8 cellular contexts compared by ENCODE assay signal in the genomic region with DNA sequence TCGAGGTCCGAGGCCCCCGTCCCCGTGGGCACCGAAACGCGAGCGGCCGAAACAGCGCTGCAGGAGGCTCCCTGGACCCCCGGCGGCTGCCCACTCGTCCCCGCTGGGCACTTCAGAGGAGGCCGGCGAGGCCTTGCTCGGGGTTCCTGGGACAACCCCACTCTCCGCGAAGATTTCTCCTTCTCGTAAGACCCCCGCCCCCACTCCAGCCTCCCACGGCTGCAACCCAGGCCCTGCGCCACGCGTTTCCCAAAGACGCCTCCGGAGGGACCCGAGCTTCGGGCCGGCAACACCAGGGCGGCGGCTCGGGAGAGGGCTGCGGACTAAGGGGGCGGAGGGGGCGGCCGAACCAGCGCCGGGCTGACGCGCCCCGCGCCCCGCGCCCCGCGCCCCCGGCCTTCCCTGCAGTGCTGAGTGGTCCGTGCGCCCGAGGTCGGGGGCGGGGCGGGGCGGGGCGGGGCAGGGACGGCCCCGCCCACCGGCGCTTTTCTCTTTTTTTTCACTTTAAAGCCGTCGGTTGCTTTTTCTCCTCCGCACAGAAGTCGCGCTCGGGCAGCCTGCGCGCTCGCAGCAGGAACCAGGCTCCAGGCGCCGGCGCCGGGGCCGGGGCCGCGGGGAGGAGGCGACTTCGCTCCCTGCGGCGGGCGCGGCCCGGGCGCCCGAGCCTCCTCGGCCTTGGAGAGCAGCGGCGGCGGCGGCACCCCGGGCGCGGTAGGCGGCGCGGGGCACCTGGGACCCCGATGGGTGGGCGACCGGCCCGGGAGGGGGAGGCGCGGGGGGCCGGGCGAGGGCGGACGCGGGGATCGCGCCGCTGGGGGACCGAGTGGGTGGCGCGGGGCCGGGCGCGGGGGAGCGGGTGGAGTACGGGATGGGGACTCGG. TPM values are rescaled to one million over a fixed set of nuclear protein-coding genes. Genes with fewer than 3 reads are reported as not detected.
DNase-seq lines count a peak whose midpoint lies in the region; ATAC-seq and TF ChIP-seq lines count a peak whose summit lies in the region.

Gene SPSB1, plus strand, starts transcription at position 534 of the 880 bp plus-strand sequence. CDS start 62,998 bp downstream, outside the sequence.

- peaks cover 3% of the 10 kb centered on the region for H3K36me3 Mint-ChIP-seq in T-cell

- H3K27me3 Mint-ChIP-seq in T-cell: no peaks in the 10 kb centered on the region

- intact Hi-C loops in left ventricle myocardium superior (cut with micrococcal nuclease) (no loop called here), posterior vena cava (cut with DNase I) (loop anchor here in 1 of 2 donors (5.0 kb wide), 1 partner anchor 85 kb away; no protein-coding TSS in a partner anchor)

- peaks cover 4 to 7% (median 5%) of the 10 kb centered on the region in 3 donors for H3K9me3 Mint-ChIP-seq in T-cell

- POLR2A ChIA-PET in T-cell (lab: Charles Lee): no interaction called here

- ATAC-seq in T-cell (replicated peaks in 1 of 4): peak; percentile 68 to 77 (median 72)
- ATAC-seq in left ventricle myocardium superior: peak; percentile 72
- no peak for ATAC-seq in GM21390 (IDR thresholded peaks at IDR 0.05; ENCODE audit: unreplicated experiment)
- no peak for ATAC-seq in HG03469 (IDR thresholded peaks at IDR 0.05; ENCODE audit: unreplicated experiment)

- CTCF ChIA-PET in T-cell (lab: Charles Lee): interaction anchor here in 1 of 2 donors (1.1 kb wide), 1 partner anchor 163 kb away, joined by 4 read pairs; no protein-coding TSS in a partner anchor

- H3K4me1 Mint-ChIP-seq in T-cell: peaks cover 16 to 25% (median 19%) of the 10 kb centered on the region in 3 donors

- in situ Hi-C loops in KBM-7 (cut with MboI; ENCODE audit: low pct_unique_long_range_greater_than_20kb, low sequenced_read_pairs): no loop called here

- peak within 1 kb of the TSS in 1 of 2 donors; percentile 22 for H3K27ac Mint-ChIP-seq in T-cell

- 0 out of 3 replicates have a peak, but pooled peaks have one; percentile 17 for TF ChIP-seq CTCF in GM12872 (IDR thresholded peaks at IDR 0.05; ENCODE audit: insufficient read depth, low read depth, low read length)

- DNase-seq in KBM-7 (peak; percentile 87), T-cell (peak; percentile 32 to 69 (median 56)), amniotic stem cell (lab: John Stamatoyannopoulos, UW) (peak; percentile 56), left ventricle myocardium superior (peak; percentile 85), posterior vena cava (ENCODE audit: low spot score) (peak; percentile 91)

- H3K4me3 Mint-ChIP-seq in T-cell: peak within 1 kb of the TSS; percentile 61 to 67 (median 62)

RNA-seq across cellular contexts. Expression of gene SPSB1, which starts in this region (rescaled TPM):
- total RNA-seq in T-cell: 1 to 10 TPM; 3.1 to 6.4 (median 5.4) TPM
- total RNA-seq in left ventricle myocardium superior: 13.1 TPM
- total RNA-seq in posterior vena cava: 10 to 100 TPM; 30.9 to 48.0 TPM

Comparison
In these comparisons a context has a peak if more than half of its experiments do, and no peak if none do; other contexts are left out.
1. ATAC-seq: peak in T-cell (4 of 4) and left ventricle myocardium superior (single experiment); none in GM21390 (single experiment) and HG03469 (single experiment).
2. Peak in every context shown above with its lines, with median percentiles within 50 percentile points of each other: DNase-seq.